In the genomic region with DNA sequence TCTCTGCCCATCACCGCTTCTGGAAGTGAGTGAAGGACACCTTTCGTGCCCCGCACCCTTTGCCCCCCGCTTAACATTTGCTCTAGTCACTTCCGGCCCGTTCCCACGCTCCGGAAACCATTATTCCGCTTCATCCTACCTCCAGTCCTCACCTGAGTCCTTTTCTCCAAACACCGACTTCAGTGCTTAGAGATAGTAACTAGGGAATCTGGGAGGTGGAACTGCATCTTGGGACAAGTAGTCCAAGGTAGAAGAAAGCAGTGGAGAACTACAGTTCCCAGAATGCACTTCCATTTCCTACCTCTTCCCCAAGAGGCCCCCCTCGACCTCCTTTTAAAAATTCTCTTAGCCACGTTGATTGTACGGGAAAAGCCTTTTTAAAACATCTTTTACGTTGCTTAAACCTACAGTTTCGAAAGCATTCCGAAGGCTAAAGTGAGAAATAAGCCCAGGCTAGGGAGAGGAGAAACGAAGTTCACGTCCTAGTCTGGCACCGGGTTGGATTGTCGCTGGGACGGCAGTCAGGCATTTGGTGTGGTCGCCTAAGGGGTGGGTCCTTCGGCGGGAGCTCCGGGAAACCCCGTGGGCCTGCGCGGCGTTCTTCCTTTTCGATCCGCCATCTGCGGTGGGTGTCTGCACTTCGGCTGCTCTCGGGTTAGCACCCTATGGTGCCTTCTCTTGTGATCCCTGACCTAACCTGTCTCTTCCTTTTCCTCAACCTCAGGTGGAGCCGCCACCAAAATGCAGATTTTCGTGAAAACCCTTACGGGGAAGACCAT, we compare ENCODE assay signal across 1 cellular context.
TF ChIP-seq lines count a peak whose summit lies in the region.

A gene (minus strand): TSS at position 210 of the 779 bp plus-strand sequence. CDS start 9,882 bp downstream, outside the sequence.
A gene (plus strand): TSS at position 605 of the 779 bp plus-strand sequence. CDS start 137 bp downstream, at position 742.

TF ChIP-seq in HepG2, 621 proteins besides CTCF, POLR2A, EP300 and RAD21 (continued from another document and continues in another):
- TF ChIP-seq, protein P1, sequence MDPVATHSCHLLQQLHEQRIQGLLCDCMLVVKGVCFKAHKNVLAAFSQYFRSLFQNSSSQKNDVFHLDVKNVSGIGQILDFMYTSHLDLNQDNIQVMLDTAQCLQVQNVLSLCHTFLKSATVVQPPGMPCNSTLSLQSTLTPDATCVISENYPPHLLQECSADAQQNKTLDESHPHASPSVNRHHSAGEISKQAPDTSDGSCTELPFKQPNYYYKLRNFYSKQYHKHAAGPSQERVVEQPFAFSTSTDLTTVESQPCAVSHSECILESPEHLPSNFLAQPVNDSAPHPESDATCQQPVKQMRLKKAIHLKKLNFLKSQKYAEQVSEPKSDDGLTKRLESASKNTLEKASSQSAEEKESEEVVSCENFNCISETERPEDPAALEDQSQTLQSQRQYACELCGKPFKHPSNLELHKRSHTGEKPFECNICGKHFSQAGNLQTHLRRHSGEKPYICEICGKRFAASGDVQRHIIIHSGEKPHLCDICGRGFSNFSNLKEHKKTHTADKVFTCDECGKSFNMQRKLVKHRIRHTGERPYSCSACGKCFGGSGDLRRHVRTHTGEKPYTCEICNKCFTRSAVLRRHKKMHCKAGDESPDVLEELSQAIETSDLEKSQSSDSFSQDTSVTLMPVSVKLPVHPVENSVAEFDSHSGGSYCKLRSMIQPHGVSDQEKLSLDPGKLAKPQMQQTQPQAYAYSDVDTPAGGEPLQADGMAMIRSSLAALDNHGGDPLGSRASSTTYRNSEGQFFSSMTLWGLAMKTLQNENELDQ (CRISPR knock-in tag; IDR thresholded peaks at IDR 0.05; ENCODE audit: borderline replicate concordance): no peak
- TF ChIP-seq NKX3-1 (CRISPR knock-in tag; IDR thresholded peaks at IDR 0.05) (no peak), MTF1 (CRISPR knock-in tag; IDR thresholded peaks at IDR 0.05) (no peak), ZBTB21 (CRISPR knock-in tag; IDR thresholded peaks at IDR 0.05) (no peak), IRX3 (CRISPR knock-in tag; IDR thresholded peaks at IDR 0.05; ENCODE audit: borderline replicate concordance, low read depth) (peak; percentile 52; the same call in 1 of the 2 replicates), FOXK1 (CRISPR knock-in tag; IDR thresholded peaks at IDR 0.05; ENCODE audit: borderline replicate concordance, low read depth) (peak; percentile 21; the same call in 1 of the 2 replicates), NCOA5 (CRISPR knock-in tag; IDR thresholded peaks at IDR 0.05) (no peak), ZNF232 (CRISPR knock-in tag; IDR thresholded peaks at IDR 0.05; ENCODE audit: borderline replicate concordance) (peak; percentile 91; the same call in 1 of the 2 replicates), MED13 (CRISPR knock-in tag; IDR thresholded peaks at IDR 0.05) (peak; percentile 87; the same call in 1 of the 2 replicates), HDAC1 (CRISPR knock-in tag; IDR thresholded peaks at IDR 0.05) (peak; percentile 81), AHR (CRISPR knock-in tag; IDR thresholded peaks at IDR 0.05) (peak; percentile 55; the same call in 1 of the 2 replicates), ZNF546 (CRISPR knock-in tag; conservative IDR thresholded peaks at IDR 0.05) (peak; percentile 91), PHF21A (CRISPR knock-in tag; IDR thresholded peaks at IDR 0.05) (peak; percentile 63; the same call in 1 of the 2 replicates), BCL6 (CRISPR knock-in tag; IDR thresholded peaks at IDR 0.05) (peak; percentile 32), ZNF264 (CRISPR knock-in tag; IDR thresholded peaks at IDR 0.05) (no peak), TGIF2 (CRISPR knock-in tag; IDR thresholded peaks at IDR 0.05) (peak; percentile 89), RNF2 (conservative IDR thresholded peaks at IDR 0.05; ENCODE audit: low read depth) (no peak; the same call in 1 of the 2 replicates), ZNF343 (CRISPR knock-in tag; IDR thresholded peaks at IDR 0.05) (0 out of 2 replicates have a peak, but pooled peaks have one; percentile 4), AKAP8 (CRISPR knock-in tag; IDR thresholded peaks at IDR 0.05) (no peak; the same call in 1 of the 2 replicates), ZNF441 (CRISPR knock-in tag; IDR thresholded peaks at IDR 0.05; ENCODE audit: borderline replicate concordance) (peak; percentile 23; the same call in 1 of the 2 replicates)
- TF ChIP-seq, protein P2, sequence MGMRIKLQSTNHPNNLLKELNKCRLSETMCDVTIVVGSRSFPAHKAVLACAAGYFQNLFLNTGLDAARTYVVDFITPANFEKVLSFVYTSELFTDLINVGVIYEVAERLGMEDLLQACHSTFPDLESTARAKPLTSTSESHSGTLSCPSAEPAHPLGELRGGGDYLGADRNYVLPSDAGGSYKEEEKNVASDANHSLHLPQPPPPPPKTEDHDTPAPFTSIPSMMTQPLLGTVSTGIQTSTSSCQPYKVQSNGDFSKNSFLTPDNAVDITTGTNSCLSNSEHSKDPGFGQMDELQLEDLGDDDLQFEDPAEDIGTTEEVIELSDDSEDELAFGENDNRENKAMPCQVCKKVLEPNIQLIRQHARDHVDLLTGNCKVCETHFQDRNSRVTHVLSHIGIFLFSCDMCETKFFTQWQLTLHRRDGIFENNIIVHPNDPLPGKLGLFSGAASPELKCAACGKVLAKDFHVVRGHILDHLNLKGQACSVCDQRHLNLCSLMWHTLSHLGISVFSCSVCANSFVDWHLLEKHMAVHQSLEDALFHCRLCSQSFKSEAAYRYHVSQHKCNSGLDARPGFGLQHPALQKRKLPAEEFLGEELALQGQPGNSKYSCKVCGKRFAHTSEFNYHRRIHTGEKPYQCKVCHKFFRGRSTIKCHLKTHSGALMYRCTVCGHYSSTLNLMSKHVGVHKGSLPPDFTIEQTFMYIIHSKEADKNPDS (CRISPR knock-in tag; IDR thresholded peaks at IDR 0.05): no peak
- TF ChIP-seq, protein P3, sequence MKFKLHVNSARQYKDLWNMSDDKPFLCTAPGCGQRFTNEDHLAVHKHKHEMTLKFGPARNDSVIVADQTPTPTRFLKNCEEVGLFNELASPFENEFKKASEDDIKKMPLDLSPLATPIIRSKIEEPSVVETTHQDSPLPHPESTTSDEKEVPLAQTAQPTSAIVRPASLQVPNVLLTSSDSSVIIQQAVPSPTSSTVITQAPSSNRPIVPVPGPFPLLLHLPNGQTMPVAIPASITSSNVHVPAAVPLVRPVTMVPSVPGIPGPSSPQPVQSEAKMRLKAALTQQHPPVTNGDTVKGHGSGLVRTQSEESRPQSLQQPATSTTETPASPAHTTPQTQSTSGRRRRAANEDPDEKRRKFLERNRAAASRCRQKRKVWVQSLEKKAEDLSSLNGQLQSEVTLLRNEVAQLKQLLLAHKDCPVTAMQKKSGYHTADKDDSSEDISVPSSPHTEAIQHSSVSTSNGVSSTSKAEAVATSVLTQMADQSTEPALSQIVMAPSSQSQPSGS (CRISPR knock-in tag; IDR thresholded peaks at IDR 0.05): no peak
- TF ChIP-seq, protein P4, sequence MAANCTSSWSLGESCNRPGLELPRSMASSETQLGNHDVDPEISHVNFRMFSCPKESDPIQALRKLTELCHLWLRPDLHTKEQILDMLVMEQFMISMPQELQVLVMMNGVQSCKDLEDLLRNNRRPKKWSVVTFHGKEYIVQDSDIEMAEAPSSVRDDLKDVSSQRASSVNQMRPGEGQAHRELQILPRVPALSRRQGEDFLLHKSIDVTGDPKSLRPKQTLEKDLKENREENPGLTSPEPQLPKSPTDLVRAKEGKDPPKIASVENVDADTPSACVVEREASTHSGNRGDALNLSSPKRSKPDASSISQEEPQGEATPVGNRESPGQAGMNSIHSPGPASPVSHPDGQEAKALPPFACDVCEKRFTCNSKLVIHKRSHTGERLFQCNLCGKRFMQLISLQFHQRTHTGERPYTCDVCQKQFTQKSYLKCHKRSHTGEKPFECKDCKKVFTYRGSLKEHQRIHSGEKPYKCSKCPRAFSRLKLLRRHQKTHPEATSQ (CRISPR knock-in tag; IDR thresholded peaks at IDR 0.05; ENCODE audit: borderline replicate concordance): 0 out of 2 replicates have a peak, but pooled peaks have one; percentile 59
- TF ChIP-seq, protein P5, sequence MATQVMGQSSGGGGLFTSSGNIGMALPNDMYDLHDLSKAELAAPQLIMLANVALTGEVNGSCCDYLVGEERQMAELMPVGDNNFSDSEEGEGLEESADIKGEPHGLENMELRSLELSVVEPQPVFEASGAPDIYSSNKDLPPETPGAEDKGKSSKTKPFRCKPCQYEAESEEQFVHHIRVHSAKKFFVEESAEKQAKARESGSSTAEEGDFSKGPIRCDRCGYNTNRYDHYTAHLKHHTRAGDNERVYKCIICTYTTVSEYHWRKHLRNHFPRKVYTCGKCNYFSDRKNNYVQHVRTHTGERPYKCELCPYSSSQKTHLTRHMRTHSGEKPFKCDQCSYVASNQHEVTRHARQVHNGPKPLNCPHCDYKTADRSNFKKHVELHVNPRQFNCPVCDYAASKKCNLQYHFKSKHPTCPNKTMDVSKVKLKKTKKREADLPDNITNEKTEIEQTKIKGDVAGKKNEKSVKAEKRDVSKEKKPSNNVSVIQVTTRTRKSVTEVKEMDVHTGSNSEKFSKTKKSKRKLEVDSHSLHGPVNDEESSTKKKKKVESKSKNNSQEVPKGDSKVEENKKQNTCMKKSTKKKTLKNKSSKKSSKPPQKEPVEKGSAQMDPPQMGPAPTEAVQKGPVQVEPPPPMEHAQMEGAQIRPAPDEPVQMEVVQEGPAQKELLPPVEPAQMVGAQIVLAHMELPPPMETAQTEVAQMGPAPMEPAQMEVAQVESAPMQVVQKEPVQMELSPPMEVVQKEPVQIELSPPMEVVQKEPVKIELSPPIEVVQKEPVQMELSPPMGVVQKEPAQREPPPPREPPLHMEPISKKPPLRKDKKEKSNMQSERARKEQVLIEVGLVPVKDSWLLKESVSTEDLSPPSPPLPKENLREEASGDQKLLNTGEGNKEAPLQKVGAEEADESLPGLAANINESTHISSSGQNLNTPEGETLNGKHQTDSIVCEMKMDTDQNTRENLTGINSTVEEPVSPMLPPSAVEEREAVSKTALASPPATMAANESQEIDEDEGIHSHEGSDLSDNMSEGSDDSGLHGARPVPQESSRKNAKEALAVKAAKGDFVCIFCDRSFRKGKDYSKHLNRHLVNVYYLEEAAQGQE (IDR thresholded peaks at IDR 0.05; ENCODE audit: borderline replicate concordance in 1 of 2, low read depth in 1 of 2, low read length in 2 of 2): peak in 1 of 2 experiments; percentile 82; a peak in 2 of 4 replicates
- TF ChIP-seq, protein P6, sequence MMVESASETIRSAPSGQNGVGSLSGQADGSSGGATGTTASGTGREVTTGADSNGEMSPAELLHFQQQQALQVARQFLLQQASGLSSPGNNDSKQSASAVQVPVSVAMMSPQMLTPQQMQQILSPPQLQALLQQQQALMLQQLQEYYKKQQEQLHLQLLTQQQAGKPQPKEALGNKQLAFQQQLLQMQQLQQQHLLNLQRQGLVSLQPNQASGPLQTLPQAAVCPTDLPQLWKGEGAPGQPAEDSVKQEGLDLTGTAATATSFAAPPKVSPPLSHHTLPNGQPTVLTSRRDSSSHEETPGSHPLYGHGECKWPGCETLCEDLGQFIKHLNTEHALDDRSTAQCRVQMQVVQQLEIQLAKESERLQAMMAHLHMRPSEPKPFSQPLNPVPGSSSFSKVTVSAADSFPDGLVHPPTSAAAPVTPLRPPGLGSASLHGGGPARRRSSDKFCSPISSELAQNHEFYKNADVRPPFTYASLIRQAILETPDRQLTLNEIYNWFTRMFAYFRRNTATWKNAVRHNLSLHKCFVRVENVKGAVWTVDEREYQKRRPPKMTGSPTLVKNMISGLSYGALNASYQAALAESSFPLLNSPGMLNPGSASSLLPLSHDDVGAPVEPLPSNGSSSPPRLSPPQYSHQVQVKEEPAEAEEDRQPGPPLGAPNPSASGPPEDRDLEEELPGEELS (CRISPR knock-in tag; IDR thresholded peaks at IDR 0.05): peak; percentile 3
- TF ChIP-seq, protein P7, sequence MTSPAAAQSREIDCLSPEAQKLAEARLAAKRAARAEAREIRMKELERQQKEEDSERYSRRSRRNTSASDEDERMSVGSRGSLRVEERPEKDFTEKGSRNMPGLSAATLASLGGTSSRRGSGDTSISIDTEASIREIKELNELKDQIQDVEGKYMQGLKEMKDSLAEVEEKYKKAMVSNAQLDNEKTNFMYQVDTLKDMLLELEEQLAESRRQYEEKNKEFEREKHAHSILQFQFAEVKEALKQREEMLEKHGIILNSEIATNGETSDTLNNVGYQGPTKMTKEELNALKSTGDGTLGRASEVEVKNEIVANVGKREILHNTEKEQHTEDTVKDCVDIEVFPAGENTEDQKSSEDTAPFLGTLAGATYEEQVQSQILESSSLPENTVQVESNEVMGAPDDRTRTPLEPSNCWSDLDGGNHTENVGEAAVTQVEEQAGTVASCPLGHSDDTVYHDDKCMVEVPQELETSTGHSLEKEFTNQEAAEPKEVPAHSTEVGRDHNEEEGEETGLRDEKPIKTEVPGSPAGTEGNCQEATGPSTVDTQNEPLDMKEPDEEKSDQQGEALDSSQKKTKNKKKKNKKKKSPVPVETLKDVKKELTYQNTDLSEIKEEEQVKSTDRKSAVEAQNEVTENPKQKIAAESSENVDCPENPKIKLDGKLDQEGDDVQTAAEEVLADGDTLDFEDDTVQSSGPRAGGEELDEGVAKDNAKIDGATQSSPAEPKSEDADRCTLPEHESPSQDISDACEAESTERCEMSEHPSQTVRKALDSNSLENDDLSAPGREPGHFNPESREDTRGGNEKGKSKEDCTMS (CRISPR knock-in tag; conservative IDR thresholded peaks at IDR 0.05): no peak
- TF ChIP-seq, protein P8, sequence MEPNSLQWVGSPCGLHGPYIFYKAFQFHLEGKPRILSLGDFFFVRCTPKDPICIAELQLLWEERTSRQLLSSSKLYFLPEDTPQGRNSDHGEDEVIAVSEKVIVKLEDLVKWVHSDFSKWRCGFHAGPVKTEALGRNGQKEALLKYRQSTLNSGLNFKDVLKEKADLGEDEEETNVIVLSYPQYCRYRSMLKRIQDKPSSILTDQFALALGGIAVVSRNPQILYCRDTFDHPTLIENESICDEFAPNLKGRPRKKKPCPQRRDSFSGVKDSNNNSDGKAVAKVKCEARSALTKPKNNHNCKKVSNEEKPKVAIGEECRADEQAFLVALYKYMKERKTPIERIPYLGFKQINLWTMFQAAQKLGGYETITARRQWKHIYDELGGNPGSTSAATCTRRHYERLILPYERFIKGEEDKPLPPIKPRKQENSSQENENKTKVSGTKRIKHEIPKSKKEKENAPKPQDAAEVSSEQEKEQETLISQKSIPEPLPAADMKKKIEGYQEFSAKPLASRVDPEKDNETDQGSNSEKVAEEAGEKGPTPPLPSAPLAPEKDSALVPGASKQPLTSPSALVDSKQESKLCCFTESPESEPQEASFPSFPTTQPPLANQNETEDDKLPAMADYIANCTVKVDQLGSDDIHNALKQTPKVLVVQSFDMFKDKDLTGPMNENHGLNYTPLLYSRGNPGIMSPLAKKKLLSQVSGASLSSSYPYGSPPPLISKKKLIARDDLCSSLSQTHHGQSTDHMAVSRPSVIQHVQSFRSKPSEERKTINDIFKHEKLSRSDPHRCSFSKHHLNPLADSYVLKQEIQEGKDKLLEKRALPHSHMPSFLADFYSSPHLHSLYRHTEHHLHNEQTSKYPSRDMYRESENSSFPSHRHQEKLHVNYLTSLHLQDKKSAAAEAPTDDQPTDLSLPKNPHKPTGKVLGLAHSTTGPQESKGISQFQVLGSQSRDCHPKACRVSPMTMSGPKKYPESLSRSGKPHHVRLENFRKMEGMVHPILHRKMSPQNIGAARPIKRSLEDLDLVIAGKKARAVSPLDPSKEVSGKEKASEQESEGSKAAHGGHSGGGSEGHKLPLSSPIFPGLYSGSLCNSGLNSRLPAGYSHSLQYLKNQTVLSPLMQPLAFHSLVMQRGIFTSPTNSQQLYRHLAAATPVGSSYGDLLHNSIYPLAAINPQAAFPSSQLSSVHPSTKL (CRISPR knock-in tag; IDR thresholded peaks at IDR 0.05): peak; percentile 31; the same call in 1 of the 2 replicates
- TF ChIP-seq, protein P9, sequence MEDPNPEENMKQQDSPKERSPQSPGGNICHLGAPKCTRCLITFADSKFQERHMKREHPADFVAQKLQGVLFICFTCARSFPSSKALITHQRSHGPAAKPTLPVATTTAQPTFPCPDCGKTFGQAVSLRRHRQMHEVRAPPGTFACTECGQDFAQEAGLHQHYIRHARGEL (CRISPR knock-in tag; IDR thresholded peaks at IDR 0.05): no peak
